ENCODE assay signal across 17 cellular contexts in the genomic region with DNA sequence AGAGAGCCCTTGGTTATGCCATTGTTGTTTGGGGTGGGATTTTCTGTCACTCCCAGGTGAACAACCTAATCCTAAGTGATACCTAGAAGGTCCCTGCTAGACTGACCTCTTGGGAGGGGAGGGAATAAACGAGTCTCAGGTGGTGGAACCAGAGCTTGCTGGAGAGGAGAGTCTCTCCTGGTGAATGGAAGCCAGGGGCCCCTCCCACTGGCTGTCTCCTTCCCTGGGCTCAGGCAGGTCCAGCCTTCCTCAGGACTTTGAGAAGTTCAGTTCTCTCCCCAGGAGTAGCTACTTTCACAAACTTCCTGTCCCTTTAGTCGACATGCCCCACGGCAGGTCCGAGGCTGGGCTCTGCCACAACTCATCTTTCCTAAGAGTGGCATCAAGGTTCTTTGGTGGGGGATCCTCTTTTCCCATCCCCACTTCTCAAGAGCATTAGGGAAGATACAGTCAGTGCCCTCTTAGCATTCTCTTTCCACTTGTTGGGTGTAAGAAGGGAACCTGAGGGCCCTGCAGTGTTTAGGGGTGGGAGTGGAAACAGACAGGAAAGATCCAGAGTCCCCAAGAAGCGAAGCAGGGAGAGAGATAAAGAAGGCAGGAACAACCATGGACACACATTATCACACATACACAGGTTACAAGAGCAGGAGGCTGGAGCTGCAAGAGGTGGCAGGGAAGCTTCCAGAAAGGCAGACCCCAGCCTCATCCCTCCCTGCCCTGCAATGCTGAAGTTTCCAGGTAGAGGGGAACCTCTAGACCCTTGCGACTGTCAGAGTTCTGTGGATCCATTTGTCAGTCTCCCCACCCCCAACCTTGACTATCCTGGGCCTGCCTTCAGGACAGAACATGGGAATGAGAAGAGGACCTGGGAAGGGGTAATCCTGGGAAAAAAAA. TPM values are rescaled to one million over a fixed set of nuclear protein-coding genes. Genes with fewer than 3 reads are reported as not detected.
A peak's percentile ranks its signal among the peaks of the same experiment; 100 is the strongest.
DNase-seq lines count a peak whose midpoint lies in the region; ATAC-seq, FAIRE-seq and TF ChIP-seq lines count a peak whose summit lies in the region.
"Had no signal": no experiment of that assay in that cellular context is flagged by ENCODE, and none has a peak within 500 bp of the region (broad histone marks: within the 10 kb centered on the region; RNA-seq: fewer than 3 reads in every experiment).

No MANE protein-coding gene starts in this region.

- intact Hi-C loops in CD4-positive, alpha-beta memory T cell (cut with micrococcal nuclease), result no loop called here

- TF ChIP-seq CTCF in A549 (IDR thresholded peaks at IDR 0.05), result no peak

- TF ChIP-seq POLR2A in A549 (IDR thresholded peaks at IDR 0.05; ENCODE audit: low read length), result no peak

- no peak for TF ChIP-seq RAD21 in A549 (conservative IDR thresholded peaks at IDR 0.05 in 1 of 2, IDR thresholded peaks at IDR 0.05 in 1 of 2)

- no peaks in the 10 kb centered on the region for H3K4me1 ChIP-seq in A549
- H3K4me1 ChIP-seq in CD4-positive, alpha-beta memory T cell (ENCODE audit: insufficient read depth, low read length), result peaks cover 13% of the 10 kb centered on the region
- H3K4me1 ChIP-seq: SJSA1 had no signal

- no peaks in the 10 kb centered on the region for H3K36me3 ChIP-seq in CD4-positive, alpha-beta memory T cell (ENCODE audit: insufficient read depth, low read length)
- H3K36me3 ChIP-seq: esophagus squamous epithelium, heart left ventricle, SJSA1 had no signal

- ATAC-seq in A549 (no peak), memory B cell (ENCODE audit: low read depth) (no peak), GM18498 (IDR thresholded peaks at IDR 0.05; ENCODE audit: unreplicated experiment) (no peak)
- ATAC-seq in activated naive CD8-positive, alpha-beta T cell treated with anti-CD3 and anti-CD28 coated beads, Interleukin-2, amount 50 U/mL, for 24 hours, result no peak

- peaks cover 11 to 27% (median 19%) of the 10 kb centered on the region in 4 donors for H3K4me1 Mint-ChIP-seq in CD4-positive, alpha-beta memory T cell
- peaks cover 32% of the 10 kb centered on the region for H3K4me1 Mint-ChIP-seq in activated naive CD8-positive, alpha-beta T cell treated with anti-CD3 and anti-CD28 coated beads, Interleukin-2, amount 50 U/mL, for 24 hours
- peaks cover 5% of the 10 kb centered on the region for H3K4me1 Mint-ChIP-seq in memory B cell

- H3K9me3 Mint-ChIP-seq in CD4-positive, alpha-beta memory T cell, result no peaks in the 10 kb centered on the region
- H3K9me3 Mint-ChIP-seq in activated naive CD8-positive, alpha-beta T cell treated with anti-CD3 and anti-CD28 coated beads, Interleukin-2, amount 50 U/mL, for 24 hours, result no peaks in the 10 kb centered on the region
- H3K9me3 Mint-ChIP-seq in memory B cell, result no peaks in the 10 kb centered on the region

- no peak overlapping the region for H3K27ac ChIP-seq in A549
- no peak overlapping the region for H3K27ac ChIP-seq in CD4-positive, alpha-beta memory T cell (ENCODE audit: low read depth, low read length)
- H3K27ac ChIP-seq: dorsolateral prefrontal cortex, esophagus squamous epithelium, SJSA1 had no signal

- FAIRE-seq in A549 (lab: Jason Lieb, UNC), result no peak
- FAIRE-seq: HTR-8/SVneo, TTC549 had no signal

- H3K4me3 Mint-ChIP-seq in CD4-positive, alpha-beta memory T cell, result peak overlapping the region in 6 of 8 donors; percentile 23 to 63 (median 52)
- peak overlapping the region; percentile 43 for H3K4me3 Mint-ChIP-seq in activated naive CD8-positive, alpha-beta T cell treated with anti-CD3 and anti-CD28 coated beads, Interleukin-2, amount 50 U/mL, for 24 hours
- peak overlapping the region; percentile 1 for H3K4me3 Mint-ChIP-seq in memory B cell

- no peaks in the 10 kb centered on the region for H3K36me3 Mint-ChIP-seq in CD4-positive, alpha-beta memory T cell
- peaks cover under 1% of the 10 kb centered on the region for H3K36me3 Mint-ChIP-seq in activated naive CD8-positive, alpha-beta T cell treated with anti-CD3 and anti-CD28 coated beads, Interleukin-2, amount 50 U/mL, for 24 hours (ENCODE audit: low read depth)
- H3K36me3 Mint-ChIP-seq in memory B cell, result no peaks in the 10 kb centered on the region

- H3K9me3 ChIP-seq in A549, result no peaks in the 10 kb centered on the region
- H3K9me3 ChIP-seq in CD4-positive, alpha-beta memory T cell (ENCODE audit: control insufficient read depth in 1 of 2, low read length in 2 of 2), result no peaks in the 10 kb centered on the region
- H3K9me3 ChIP-seq: esophagus squamous epithelium, heart left ventricle, SJSA1 had no signal

- no peak overlapping the region for H3K4me3 ChIP-seq in A549
- H3K4me3 ChIP-seq in CD4-positive, alpha-beta memory T cell (ENCODE audit: low read length in 2 of 2), result no peak overlapping the region
- H3K4me3 ChIP-seq: SJSA1 had no signal

- TF ChIP-seq EP300 in A549 (IDR thresholded peaks at IDR 0.05), result no peak

- peaks cover 18% of the 10 kb centered on the region for H3K27me3 ChIP-seq in CD4-positive, alpha-beta memory T cell (ENCODE audit: insufficient read depth, low read length)

- peaks cover 19 to 42% of the 10 kb centered on the region in 2 donors for H3K27me3 Mint-ChIP-seq in CD4-positive, alpha-beta memory T cell
- H3K27me3 Mint-ChIP-seq in activated naive CD8-positive, alpha-beta T cell treated with anti-CD3 and anti-CD28 coated beads, Interleukin-2, amount 50 U/mL, for 24 hours, result peaks cover 35% of the 10 kb centered on the region
- peaks cover 17% of the 10 kb centered on the region for H3K27me3 Mint-ChIP-seq in memory B cell

- WGBS in A549 (ENCODE audit: missing lambda C conversion rate), result 28% methylated on average over 5 of the region's 6 CpGs

- CTCF ChIA-PET in A549 (lab: Yijun Ruan, JAX), result interaction anchor here (1.0 kb wide), 1 partner anchor 74 kb away, joined by 4 read pairs; no protein-coding TSS in a partner anchor
- CTCF ChIA-PET in CD4-positive, alpha-beta memory T cell (lab: Charles Lee; ENCODE audit: partially characterized antibody), result no interaction called here

- H3K27ac Mint-ChIP-seq in CD4-positive, alpha-beta memory T cell, result peak overlapping the region in 1 of 7 donors; percentile 26
- peak overlapping the region; percentile 31 for H3K27ac Mint-ChIP-seq in activated naive CD8-positive, alpha-beta T cell treated with anti-CD3 and anti-CD28 coated beads, Interleukin-2, amount 50 U/mL, for 24 hours
- no peak overlapping the region for H3K27ac Mint-ChIP-seq in memory B cell

- POLR2A ChIA-PET in A549 (lab: Yijun Ruan, JAX), result no interaction called here
- POLR2A ChIA-PET in CD4-positive, alpha-beta memory T cell (lab: Charles Lee; ENCODE audit: partially characterized antibody), result no interaction called here

- H3K4me2 ChIP-seq in A549, result peak overlapping the region; percentile 67; the same call in 2 of the 3 replicates

- DNase-seq in A549 (ENCODE audit: low read depth in 1 of 2, low spot score in 1 of 2) (no peak), memory B cell (ENCODE audit: low spot score in 2 of 2) (no peak), Ammon's horn (ENCODE audit: low spot score) (no peak), NCI-H446 treated with DMSO at 0.1 percent for 48 hours (lab: John Stamatoyannopoulos, UW) (no peak), DMS53 (lab: John Stamatoyannopoulos, UW) (no peak)
- DNase-seq in CD4-positive, alpha-beta memory T cell, result no peak
- no peak for DNase-seq in activated naive CD8-positive, alpha-beta T cell treated with anti-CD3 and anti-CD28 coated beads, Interleukin-2, amount 50 U/mL, for 24 hours
- DNase-seq: DMS79, dorsolateral prefrontal cortex, esophagus squamous epithelium, heart left ventricle, NCI-H1930 had no signal

TF ChIP-seq in A549, 52 proteins besides CTCF, POLR2A, EP300 and RAD21:
- TF ChIP-seq RFX5 (IDR thresholded peaks at IDR 0.05), result no peak
- TF ChIP-seq EHMT2 (IDR thresholded peaks at IDR 0.05; ENCODE audit: low read depth), result no peak
- TF ChIP-seq MAZ (IDR thresholded peaks at IDR 0.05; ENCODE audit: borderline replicate concordance, low read depth, low read length), result no peak
- no peak for TF ChIP-seq CBX8 (IDR thresholded peaks at IDR 0.05)
- TF ChIP-seq PHF8 (IDR thresholded peaks at IDR 0.05; ENCODE audit: borderline replicate concordance, low read depth), result no peak
- TF ChIP-seq, protein P1, sequence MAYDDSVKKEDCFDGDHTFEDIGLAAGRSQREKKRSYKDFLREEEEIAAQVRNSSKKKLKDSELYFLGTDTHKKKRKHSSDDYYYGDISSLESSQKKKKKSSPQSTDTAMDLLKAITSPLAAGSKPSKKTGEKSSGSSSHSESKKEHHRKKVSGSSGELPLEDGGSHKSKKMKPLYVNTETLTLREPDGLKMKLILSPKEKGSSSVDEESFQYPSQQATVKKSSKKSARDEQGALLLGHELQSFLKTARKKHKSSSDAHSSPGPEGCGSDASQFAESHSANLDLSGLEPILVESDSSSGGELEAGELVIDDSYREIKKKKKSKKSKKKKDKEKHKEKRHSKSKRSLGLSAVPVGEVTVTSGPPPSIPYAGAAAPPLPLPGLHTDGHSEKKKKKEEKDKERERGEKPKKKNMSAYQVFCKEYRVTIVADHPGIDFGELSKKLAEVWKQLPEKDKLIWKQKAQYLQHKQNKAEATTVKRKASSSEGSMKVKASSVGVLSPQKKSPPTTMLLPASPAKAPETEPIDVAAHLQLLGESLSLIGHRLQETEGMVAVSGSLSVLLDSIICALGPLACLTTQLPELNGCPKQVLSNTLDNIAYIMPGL (CRISPR knock-in tag; IDR thresholded peaks at IDR 0.05; ENCODE audit: borderline replicate concordance), result no peak
- TF ChIP-seq CHD2 (IDR thresholded peaks at IDR 0.05; ENCODE audit: low read length, partially characterized antibody), result no peak
- TF ChIP-seq TP53 (CRISPR knock-in tag; IDR thresholded peaks at IDR 0.05), result no peak
- TF ChIP-seq, protein P2, sequence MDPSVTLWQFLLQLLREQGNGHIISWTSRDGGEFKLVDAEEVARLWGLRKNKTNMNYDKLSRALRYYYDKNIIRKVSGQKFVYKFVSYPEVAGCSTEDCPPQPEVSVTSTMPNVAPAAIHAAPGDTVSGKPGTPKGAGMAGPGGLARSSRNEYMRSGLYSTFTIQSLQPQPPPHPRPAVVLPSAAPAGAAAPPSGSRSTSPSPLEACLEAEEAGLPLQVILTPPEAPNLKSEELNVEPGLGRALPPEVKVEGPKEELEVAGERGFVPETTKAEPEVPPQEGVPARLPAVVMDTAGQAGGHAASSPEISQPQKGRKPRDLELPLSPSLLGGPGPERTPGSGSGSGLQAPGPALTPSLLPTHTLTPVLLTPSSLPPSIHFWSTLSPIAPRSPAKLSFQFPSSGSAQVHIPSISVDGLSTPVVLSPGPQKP (IDR thresholded peaks at IDR 0.05; ENCODE audit: low read depth, low read length), result no peak
- no peak for TF ChIP-seq RCOR1 (IDR thresholded peaks at IDR 0.05; ENCODE audit: low read depth, low read length)
- no peak for TF ChIP-seq SMC3 (IDR thresholded peaks at IDR 0.05)
- TF ChIP-seq ZSCAN20 (CRISPR knock-in tag; IDR thresholded peaks at IDR 0.05), result no peak
- TF ChIP-seq JUN (IDR thresholded peaks at IDR 0.05), result no peak

RNA-seq across cellular contexts. Expression of a gene that starts 0.9 kb away (rescaled TPM):
- polyA plus RNA-seq in A549 (2011; rRNA removed) (not detected in 2 replicates), A549 (2017; fragmentation: RNase III; extraction: RNeasy Plus Mini Kit Qiagen cat#74134 plus additional on column Dnase treatment) (not detected in 3 replicates)
- not detected in 2 replicates for polyA plus RNA-seq in A549 (2012; cell fraction: cytosol; rRNA removed)
- not detected in 2 replicates for polyA plus RNA-seq in A549 (2012; cell fraction: nucleus; rRNA removed)
- polyA minus RNA-seq in A549 (2011; rRNA and poly(A)+ RNA removed), result not detected in 2 replicates
- not detected for total RNA-seq in CD4-positive, alpha-beta memory T cell
- not detected for polyA plus RNA-seq in CD4-positive, alpha-beta memory T cell
- total RNA-seq: MCF 10A, SJSA1 had no signal

Comparison
In these comparisons a context has a peak if more than half of its experiments do, and no peak if none do; other contexts are left out.
1. H3K4me3 Mint-ChIP-seq: peak in every context shown above with its lines; median percentile 52 in CD4-positive, alpha-beta memory T cell; 43 in activated naive CD8-positive, alpha-beta T cell treated with anti-CD3 and anti-CD28 coated beads, Interleukin-2, amount 50 U/mL, for 24 hours; 1 in memory B cell.